8 cellular contexts compared by ENCODE assay signal in the genomic region with DNA sequence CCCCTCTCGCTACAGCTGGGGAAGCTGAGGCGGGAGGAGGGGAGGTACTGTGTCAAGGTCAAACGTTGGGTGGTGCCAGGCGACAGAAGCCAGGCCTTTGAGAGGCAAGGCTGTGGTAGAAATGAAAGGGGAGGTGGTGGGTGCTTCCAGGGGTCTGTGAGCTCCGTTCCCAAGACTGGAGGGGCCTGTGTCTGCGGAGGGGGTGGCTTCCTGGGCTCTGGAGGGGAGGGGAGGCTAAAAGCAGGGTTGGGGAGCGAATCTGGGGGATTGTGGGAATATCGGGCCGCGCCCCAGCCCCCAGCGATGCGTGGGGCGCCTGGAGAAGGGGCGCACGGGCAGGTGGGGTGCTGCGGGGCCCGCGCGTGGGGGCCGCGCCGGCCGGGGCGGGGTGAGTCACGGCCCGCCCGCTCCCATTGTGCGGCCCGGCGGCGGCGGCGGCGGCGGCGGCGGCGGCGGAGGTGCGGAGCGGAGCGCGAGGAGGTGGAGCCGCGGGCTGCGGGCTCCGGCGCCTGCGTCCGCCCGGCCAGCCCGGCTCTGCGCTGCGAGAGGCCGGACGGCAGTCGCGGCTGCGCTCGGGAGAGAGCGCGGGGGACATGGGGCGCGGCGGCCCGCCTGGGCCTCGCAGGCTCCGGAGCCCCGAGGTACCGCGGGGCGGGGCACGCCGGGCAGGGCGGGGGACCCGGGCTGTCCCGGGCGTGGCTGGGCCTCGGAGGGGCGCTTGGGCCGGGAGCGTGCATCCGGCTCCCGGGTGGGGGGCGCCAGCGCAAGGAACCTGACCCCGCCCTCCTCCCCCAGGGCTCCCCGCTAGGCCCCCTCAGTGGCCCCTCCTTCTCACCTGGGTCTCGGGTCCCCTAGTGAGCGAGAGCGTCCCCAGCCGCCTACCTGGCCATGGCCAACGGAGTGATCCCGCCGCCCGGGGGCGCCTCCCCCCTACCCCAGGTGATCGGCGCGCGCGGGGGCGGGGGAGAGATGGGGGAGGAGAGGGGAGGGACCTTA. TPM values are rescaled to one million over a fixed set of nuclear protein-coding genes. Genes with fewer than 3 reads are reported as not detected.
A peak's percentile ranks its signal among the peaks of the same experiment; 100 is the strongest.
DNase-seq lines count a peak whose midpoint lies in the region; ATAC-seq and TF ChIP-seq lines count a peak whose summit lies in the region.

A gene with protein sequence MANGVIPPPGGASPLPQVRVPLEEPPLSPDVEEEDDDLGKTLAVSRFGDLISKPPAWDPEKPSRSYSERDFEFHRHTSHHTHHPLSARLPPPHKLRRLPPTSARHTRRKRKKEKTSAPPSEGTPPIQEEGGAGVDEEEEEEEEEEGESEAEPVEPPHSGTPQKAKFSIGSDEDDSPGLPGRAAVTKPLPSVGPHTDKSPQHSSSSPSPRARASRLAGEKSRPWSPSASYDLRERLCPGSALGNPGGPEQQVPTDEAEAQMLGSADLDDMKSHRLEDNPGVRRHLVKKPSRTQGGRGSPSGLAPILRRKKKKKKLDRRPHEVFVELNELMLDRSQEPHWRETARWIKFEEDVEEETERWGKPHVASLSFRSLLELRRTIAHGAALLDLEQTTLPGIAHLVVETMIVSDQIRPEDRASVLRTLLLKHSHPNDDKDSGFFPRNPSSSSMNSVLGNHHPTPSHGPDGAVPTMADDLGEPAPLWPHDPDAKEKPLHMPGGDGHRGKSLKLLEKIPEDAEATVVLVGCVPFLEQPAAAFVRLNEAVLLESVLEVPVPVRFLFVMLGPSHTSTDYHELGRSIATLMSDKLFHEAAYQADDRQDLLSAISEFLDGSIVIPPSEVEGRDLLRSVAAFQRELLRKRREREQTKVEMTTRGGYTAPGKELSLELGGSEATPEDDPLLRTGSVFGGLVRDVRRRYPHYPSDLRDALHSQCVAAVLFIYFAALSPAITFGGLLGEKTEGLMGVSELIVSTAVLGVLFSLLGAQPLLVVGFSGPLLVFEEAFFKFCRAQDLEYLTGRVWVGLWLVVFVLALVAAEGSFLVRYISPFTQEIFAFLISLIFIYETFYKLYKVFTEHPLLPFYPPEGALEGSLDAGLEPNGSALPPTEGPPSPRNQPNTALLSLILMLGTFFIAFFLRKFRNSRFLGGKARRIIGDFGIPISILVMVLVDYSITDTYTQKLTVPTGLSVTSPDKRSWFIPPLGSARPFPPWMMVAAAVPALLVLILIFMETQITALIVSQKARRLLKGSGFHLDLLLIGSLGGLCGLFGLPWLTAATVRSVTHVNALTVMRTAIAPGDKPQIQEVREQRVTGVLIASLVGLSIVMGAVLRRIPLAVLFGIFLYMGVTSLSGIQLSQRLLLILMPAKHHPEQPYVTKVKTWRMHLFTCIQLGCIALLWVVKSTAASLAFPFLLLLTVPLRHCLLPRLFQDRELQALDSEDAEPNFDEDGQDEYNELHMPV (plus strand): TSS at position 526 of the 996 bp plus-strand sequence. CDS start 363 bp downstream, at position 889.

- peak within 1 kb of the TSS; percentile 93 for H3K4me2 ChIP-seq in PC-3 (ENCODE audit: low read length)

- H3K36me3 ChIP-seq in PC-3 (ENCODE audit: low read depth, low read length), result no peaks in the 10 kb centered on the region
- H3K36me3 ChIP-seq in liver (ENCODE audit: control insufficient read depth in 4 of 4, insufficient read depth in 3 of 4, low read depth in 1 of 4, low read length in 3 of 4), result no peaks in the 10 kb centered on the region

- TF ChIP-seq CTCF in PC-3 (conservative IDR thresholded peaks at IDR 0.05; ENCODE audit: low read depth, low read length), result peak; percentile 39; the same call in 1 of the 2 replicates
- no peak for TF ChIP-seq CTCF in liver (IDR thresholded peaks at IDR 0.05; ENCODE audit: low read depth, low read length, missing input control)

- ATAC-seq in PC-3 (peak; percentile 79), GM19023 (IDR thresholded peaks at IDR 0.05; ENCODE audit: unreplicated experiment) (no peak), HG02763 (IDR thresholded peaks at IDR 0.05; ENCODE audit: unreplicated experiment) (no peak)

- H3K4me1 Mint-ChIP-seq in dendritic cell treated with granulocyte-macrophage colony-stimulating factor and Interleukin-4, amounts not matched to agents 40 ng/mL and 50 ng/mL, for 4 days (ENCODE audit: low read depth), result peaks cover 22% of the 10 kb centered on the region

- no peaks in the 10 kb centered on the region for H4K20me1 ChIP-seq in PC-3 (ENCODE audit: low read length)

- H3K27me3 ChIP-seq in PC-3 (ENCODE audit: low read length) (no peaks in the 10 kb centered on the region), liver (ENCODE audit: control insufficient read depth in 4 of 4, insufficient read depth in 4 of 4, low read length in 3 of 4) (no peaks in the 10 kb centered on the region)

- H3K9me3 ChIP-seq in PC-3 (ENCODE audit: low read length) (no peaks in the 10 kb centered on the region), liver (ENCODE audit: control insufficient read depth in 4 of 4, low read length in 3 of 4) (no peaks in the 10 kb centered on the region)

- H3F3A ChIP-seq in PC-3 (ENCODE audit: low read length, unreplicated experiment), result no peaks in the 10 kb centered on the region

- peak within 1 kb of the TSS; percentile 64 for H3K4me3 Mint-ChIP-seq in dendritic cell treated with granulocyte-macrophage colony-stimulating factor and Interleukin-4, amounts not matched to agents 40 ng/mL and 50 ng/mL, for 4 days

- H3K4me1 ChIP-seq in PC-3 (ENCODE audit: insufficient read depth, low read length), result peaks cover 5% of the 10 kb centered on the region; the same call in 1 of the 2 replicates
- peaks cover 0 to 5% (median 4%) of the 10 kb centered on the region in 4 donors for H3K4me1 ChIP-seq in liver (ENCODE audit: control insufficient read depth in 4 of 4, insufficient read depth in 4 of 4, low read length in 3 of 4)

- BruUV-seq in PC-3 (replicated peaks; lab: Mats Ljungman, UMichigan), result no TSS peak

- peaks cover 7% of the 10 kb centered on the region for H3K79me2 ChIP-seq in PC-3 (ENCODE audit: low read length)

- H3K9ac ChIP-seq in PC-3 (ENCODE audit: low read length), result peak within 1 kb of the TSS; percentile 61
- no peak within 1 kb of the TSS for H3K9ac ChIP-seq in liver (ENCODE audit: low read depth in 1 of 2, low read length in 2 of 2)

- CTCF ChIA-PET in PC-3 (lab: Charles Lee), result no interaction called here

- no peaks in the 10 kb centered on the region for H3K9me2 ChIP-seq in PC-3 (replicated peaks; ENCODE audit: low read length)

- no peaks in the 10 kb centered on the region for H3K36me3 Mint-ChIP-seq in dendritic cell treated with granulocyte-macrophage colony-stimulating factor and Interleukin-4, amounts not matched to agents 40 ng/mL and 50 ng/mL, for 4 days (ENCODE audit: low read depth)

- no peaks in the 10 kb centered on the region for H3K9me3 Mint-ChIP-seq in dendritic cell treated with granulocyte-macrophage colony-stimulating factor and Interleukin-4, amounts not matched to agents 40 ng/mL and 50 ng/mL, for 4 days

- H3K27ac ChIP-seq in PC-3 (ENCODE audit: low read length) (no peak within 1 kb of the TSS), liver (ENCODE audit: low read depth in 1 of 2, low read length in 2 of 2) (no peak within 1 kb of the TSS)

- H2AFZ ChIP-seq in PC-3 (ENCODE audit: low read length), result peak within 1 kb of the TSS; percentile 93

- peaks cover 77% of the 10 kb centered on the region for H3K27me3 Mint-ChIP-seq in dendritic cell treated with granulocyte-macrophage colony-stimulating factor and Interleukin-4, amounts not matched to agents 40 ng/mL and 50 ng/mL, for 4 days

- intact Hi-C loops in PC-3 (cut with micrococcal nuclease), result no loop called here
- intact Hi-C loops in dendritic cell treated with granulocyte-macrophage colony-stimulating factor and Interleukin-4, amounts not matched to agents 40 ng/mL and 50 ng/mL, for 4 days (cut with micrococcal nuclease), result no loop called here

- peak within 1 kb of the TSS; percentile 82 for H3K4me3 ChIP-seq in PC-3 (ENCODE audit: low read length)
- H3K4me3 ChIP-seq in liver (ENCODE audit: low read depth in 1 of 3, low read length in 3 of 3), result peak within 1 kb of the TSS in 2 of 3 donors; percentile 15 to 66

- 4% methylated on average over 103 of the region's 103 CpGs for WGBS in liver

- no peak for TF ChIP-seq RAD21 in liver (IDR thresholded peaks at IDR 0.05)

- H3K27ac Mint-ChIP-seq in dendritic cell treated with granulocyte-macrophage colony-stimulating factor and Interleukin-4, amounts not matched to agents 40 ng/mL and 50 ng/mL, for 4 days, result no peak within 1 kb of the TSS

- DNase-seq in NCI-H748 (lab: John Stamatoyannopoulos, UW; ENCODE audit: unreplicated experiment) (peak; percentile 68), NCI-H748 treated with DMSO at 0.1 percent for 48 hours (lab: John Stamatoyannopoulos, UW) (no peak), PC-3 (peak; percentile 51), ureter (ENCODE audit: low spot score) (peak; percentile 44)

- POLR2A ChIA-PET in PC-3 (lab: Charles Lee; ENCODE audit: unreplicated experiment), result no interaction called here

TF ChIP-seq in liver, 16 proteins besides CTCF, POLR2A, EP300 and RAD21 (continues in another document):
- TF ChIP-seq, protein P1, sequence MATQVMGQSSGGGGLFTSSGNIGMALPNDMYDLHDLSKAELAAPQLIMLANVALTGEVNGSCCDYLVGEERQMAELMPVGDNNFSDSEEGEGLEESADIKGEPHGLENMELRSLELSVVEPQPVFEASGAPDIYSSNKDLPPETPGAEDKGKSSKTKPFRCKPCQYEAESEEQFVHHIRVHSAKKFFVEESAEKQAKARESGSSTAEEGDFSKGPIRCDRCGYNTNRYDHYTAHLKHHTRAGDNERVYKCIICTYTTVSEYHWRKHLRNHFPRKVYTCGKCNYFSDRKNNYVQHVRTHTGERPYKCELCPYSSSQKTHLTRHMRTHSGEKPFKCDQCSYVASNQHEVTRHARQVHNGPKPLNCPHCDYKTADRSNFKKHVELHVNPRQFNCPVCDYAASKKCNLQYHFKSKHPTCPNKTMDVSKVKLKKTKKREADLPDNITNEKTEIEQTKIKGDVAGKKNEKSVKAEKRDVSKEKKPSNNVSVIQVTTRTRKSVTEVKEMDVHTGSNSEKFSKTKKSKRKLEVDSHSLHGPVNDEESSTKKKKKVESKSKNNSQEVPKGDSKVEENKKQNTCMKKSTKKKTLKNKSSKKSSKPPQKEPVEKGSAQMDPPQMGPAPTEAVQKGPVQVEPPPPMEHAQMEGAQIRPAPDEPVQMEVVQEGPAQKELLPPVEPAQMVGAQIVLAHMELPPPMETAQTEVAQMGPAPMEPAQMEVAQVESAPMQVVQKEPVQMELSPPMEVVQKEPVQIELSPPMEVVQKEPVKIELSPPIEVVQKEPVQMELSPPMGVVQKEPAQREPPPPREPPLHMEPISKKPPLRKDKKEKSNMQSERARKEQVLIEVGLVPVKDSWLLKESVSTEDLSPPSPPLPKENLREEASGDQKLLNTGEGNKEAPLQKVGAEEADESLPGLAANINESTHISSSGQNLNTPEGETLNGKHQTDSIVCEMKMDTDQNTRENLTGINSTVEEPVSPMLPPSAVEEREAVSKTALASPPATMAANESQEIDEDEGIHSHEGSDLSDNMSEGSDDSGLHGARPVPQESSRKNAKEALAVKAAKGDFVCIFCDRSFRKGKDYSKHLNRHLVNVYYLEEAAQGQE (IDR thresholded peaks at IDR 0.05), result no peak

RNA-seq across cellular contexts. Expression of the gene that starts here (rescaled TPM):
- total RNA-seq in PC-3 (2014; rRNA removed), result 11.6 and 14.3 TPM in 2 replicates
- total RNA-seq in liver, result under 1 TPM; 0.08 to 0.19 TPM
- polyA plus RNA-seq in liver, result under 1 TPM; 0.08 TPM
- total RNA-seq in ureter, result 12.2 TPM

Comparison
In these comparisons a context has a peak if more than half of its experiments do, and no peak if none do; other contexts are left out.
1. RNA of the gene that starts here (total RNA-seq): 12.2 TPM in ureter (single experiment) and 11.6 to 14.3 TPM in PC-3; 0.08 to 0.19 TPM in liver; every median in the first group is over 10 times any median in the second.